ENCODE assay signal across 14 cellular contexts in the genomic region with DNA sequence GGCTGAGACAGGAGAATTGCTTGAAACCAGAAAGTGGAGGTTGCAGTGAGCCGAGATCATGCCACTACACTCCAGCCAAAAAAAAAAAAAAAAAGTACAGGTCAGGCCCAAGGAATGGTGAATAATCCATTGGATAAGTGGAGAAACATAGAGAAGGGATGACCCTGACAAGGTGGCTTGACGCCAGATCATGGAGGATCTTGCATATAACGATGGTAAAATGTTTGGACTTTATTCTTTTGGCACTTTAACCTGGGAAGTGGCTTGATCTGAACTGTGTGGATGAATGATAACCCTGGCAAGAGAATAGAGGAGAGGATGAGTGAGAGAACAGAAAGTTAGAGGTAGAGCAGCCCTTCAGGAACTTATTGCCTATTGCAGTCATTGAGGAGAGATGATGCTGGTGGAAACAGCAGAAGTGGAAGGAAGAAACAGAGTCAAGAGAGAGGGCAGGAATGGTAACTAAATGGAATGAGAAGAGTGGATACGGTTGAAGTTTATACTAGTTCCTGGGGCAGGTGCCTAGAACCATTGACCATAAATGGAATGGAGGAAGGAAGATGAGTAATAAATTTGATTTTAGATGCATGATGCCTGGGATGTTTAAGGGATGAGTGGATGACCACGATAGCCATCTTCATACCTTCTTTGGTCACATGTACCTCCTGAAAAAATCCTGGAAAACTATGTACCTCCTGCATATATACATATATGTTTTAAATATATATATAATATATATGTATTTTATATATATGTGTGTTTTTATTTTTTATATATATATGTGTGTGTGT. TPM values are rescaled to one million over a fixed set of nuclear protein-coding genes. Genes with fewer than 3 reads are reported as not detected.
DNase-seq lines count a peak whose midpoint lies in the region; ATAC-seq, FAIRE-seq and TF ChIP-seq lines count a peak whose summit lies in the region.
"Had no signal": no experiment of that assay in that cellular context is flagged by ENCODE, and none has a peak within 500 bp of the region (broad histone marks: within the 10 kb centered on the region; RNA-seq: fewer than 3 reads in every experiment).

No MANE protein-coding gene starts in this region.

- DNase-seq in A549 (ENCODE audit: low read depth in 1 of 2, low spot score in 1 of 2) (peak; percentile 25 to 40), HCT116 (ENCODE audit: low read depth, low spot score) (peak; percentile 18), T1000 (lab: John Stamatoyannopoulos, UW) (peak; percentile 8), fibroblast of peridontal ligament (ENCODE audit: extremely low read depth) (peak; percentile 44), Right ventricle myocardium superior (no peak), middle frontal gyrus (ENCODE audit: extremely low spot score, low spot score) (no peak)
- no peak for DNase-seq in activated naive CD4-positive, alpha-beta T cell treated with Interleukin-2 at 50 U/mL for 16 hours
- DNase-seq: activated naive CD4-positive, alpha-beta T cell treated with anti-CD3 and anti-CD28 coated beads, Interleukin-2, amount 50 U/mL, for 16 hours; head of caudate nucleus; NCI-H1417 treated with DMSO at 0.1 percent for 48 hours; NCI-H526; pancreas had no signal

- intact Hi-C loops in HCT116 (cut with micrococcal nuclease): no loop called here
- intact Hi-C loops in Right ventricle myocardium superior (cut with DNase I): no loop called here

- POLR2A ChIA-PET in A549 (lab: Yijun Ruan, JAX) (no interaction called here), HCT116 (lab: Charles Lee) (no interaction called here)

- no peak overlapping the region for H3K9ac ChIP-seq in HCT116 (ENCODE audit: low read length)
- H3K9ac ChIP-seq: BLaER1 treated with 17β-estradiol and CSF1 and Interleukin-3, amounts not matched to agents 10 nM and 100 nM had no signal

- no peaks in the 10 kb centered on the region for H4K20me1 ChIP-seq in HCT116 (ENCODE audit: insufficient read depth)
- H4K20me1 ChIP-seq: BLaER1 treated with 17β-estradiol and CSF1 and Interleukin-3, amounts not matched to agents 10 nM and 100 nM had no signal

- TF ChIP-seq CTCF in A549 (IDR thresholded peaks at IDR 0.05) (no peak), HCT116 (IDR thresholded peaks at IDR 0.05 in 2 of 3, conservative IDR thresholded peaks at IDR 0.05 in 1 of 3; ENCODE audit: borderline replicate concordance in 1 of 3, insufficient read depth in 1 of 3, low read depth in 2 of 3, low read length in 2 of 3) (no peak)

- no peak overlapping the region for H3K27ac ChIP-seq in A549
- H3K27ac ChIP-seq in HCT116 (ENCODE audit: low read depth, low read length): no peak overlapping the region
- H3K27ac ChIP-seq: BLaER1 treated with 17β-estradiol and CSF1 and Interleukin-3, amounts not matched to agents 10 nM and 100 nM; pancreas had no signal

- TF ChIP-seq RAD21 in A549 (conservative IDR thresholded peaks at IDR 0.05 in 1 of 2, IDR thresholded peaks at IDR 0.05 in 1 of 2): no peak
- TF ChIP-seq RAD21 in HCT116 (IDR thresholded peaks at IDR 0.05; ENCODE audit: low read depth): no peak

- no peaks in the 10 kb centered on the region for H3K27me3 ChIP-seq in HCT116 (ENCODE audit: insufficient read depth, low read length)
- H3K27me3 ChIP-seq: BLaER1 treated with 17β-estradiol and CSF1 and Interleukin-3, amounts not matched to agents 10 nM and 100 nM; pancreas had no signal

- H3K4me3 ChIP-seq in A549 (no peak overlapping the region), HCT116 (replicated peaks in 1 of 2; ENCODE audit: low read depth in 1 of 2, low read length in 2 of 2) (no peak overlapping the region)
- H3K4me3 ChIP-seq: BLaER1 treated with 17β-estradiol and CSF1 and Interleukin-3, amounts not matched to agents 10 nM and 100 nM; pancreas had no signal

- no peaks in the 10 kb centered on the region for H3K9me2 ChIP-seq in HCT116 (ENCODE audit: insufficient read depth)

- FAIRE-seq in A549 (lab: Jason Lieb, UNC): no peak
- FAIRE-seq: pancreas had no signal

- H2AFZ ChIP-seq in HCT116 (ENCODE audit: low read depth, low read length, poor library complexity, severe bottlenecking): no peak overlapping the region

- no peaks in the 10 kb centered on the region; the same call in 1 of the 2 replicates for H3K79me2 ChIP-seq in HCT116 (ENCODE audit: insufficient read depth, low read length)

- H3K9me3 ChIP-seq in A549: no peaks in the 10 kb centered on the region
- H3K9me3 ChIP-seq in HCT116 (ENCODE audit: control insufficient read depth in 1 of 2, insufficient read depth in 1 of 2, low read depth in 1 of 2, low read length in 2 of 2): no peaks in the 10 kb centered on the region
- H3K9me3 ChIP-seq: pancreas had no signal

- ATAC-seq in A549 (peak; percentile 34 to 59; a peak in 2 of 6 replicates), HCT116 (peak; percentile 86), HG02885 (IDR thresholded peaks at IDR 0.05; ENCODE audit: poor library complexity, unreplicated experiment) (no peak), Right ventricle myocardium superior (ENCODE audit: poor library complexity) (no peak)
- ATAC-seq: pancreas had no signal

- peaks cover 12% of the 10 kb centered on the region for H3K4me1 ChIP-seq in A549
- H3K4me1 ChIP-seq in HCT116 (ENCODE audit: control insufficient read depth in 1 of 2, insufficient read depth in 2 of 2, low read length in 2 of 2): peaks cover 5 to 43% of the 10 kb centered on the region in 2 experiments
- H3K4me1 ChIP-seq: pancreas had no signal

- TF ChIP-seq POLR2A in A549 (IDR thresholded peaks at IDR 0.05; ENCODE audit: low read length): no peak
- TF ChIP-seq POLR2A in HCT116 (IDR thresholded peaks at IDR 0.05; ENCODE audit: borderline replicate concordance, extremely low read depth, insufficient read depth, insufficient read length): no peak

- no TSS peak for BruUV-seq in HCT116 (replicated peaks; lab: Mats Ljungman, UMichigan)

- WGBS in A549 (ENCODE audit: missing lambda C conversion rate): 71% methylated on average over 5 of the region's 5 CpGs

- no peak for TF ChIP-seq EP300 in A549 (IDR thresholded peaks at IDR 0.05)

- CTCF ChIA-PET in A549 (lab: Yijun Ruan, JAX): interaction anchor here (0.7 to 1.8 kb wide), 3 partner anchors 13 to 15 kb away, joined by 3 to 4 read pairs (median 3); no protein-coding TSS in a partner anchor
- CTCF ChIA-PET in HCT116 (lab: Charles Lee): no interaction called here

- no peaks in the 10 kb centered on the region for H3K36me3 ChIP-seq in HCT116 (ENCODE audit: control insufficient read depth in 1 of 2, insufficient read depth in 2 of 2, low read length in 2 of 2)
- H3K36me3 ChIP-seq: pancreas had no signal

- 0 out of 3 replicates have a peak overlapping the region, but pooled peaks have one; percentile 5 for H3K4me2 ChIP-seq in A549
- H3K4me2 ChIP-seq in HCT116 (ENCODE audit: low read length): peak overlapping the region; percentile 53
- H3K4me2 ChIP-seq: BLaER1 treated with 17β-estradiol and CSF1 and Interleukin-3, amounts not matched to agents 10 nM and 100 nM had no signal

- RAD21 ChIA-PET in HCT116 (lab: Charles Lee; ENCODE audit: low non-redundant PET in 1 of 2, low total read pairs in 2 of 2, uncharacterized antibody in 2 of 2, unreplicated experiment in 2 of 2): no interaction called here

TF ChIP-seq in A549, 52 proteins besides CTCF, POLR2A, EP300 and RAD21 (continues in another document):
- TF ChIP-seq GATA3 (IDR thresholded peaks at IDR 0.05; ENCODE audit: borderline replicate concordance) (no peak), RNF2 (IDR thresholded peaks at IDR 0.05; ENCODE audit: borderline replicate concordance, low read depth) (no peak), HOXB13 (CRISPR knock-in tag; IDR thresholded peaks at IDR 0.05; ENCODE audit: low read depth) (no peak), HEYL (CRISPR knock-in tag; IDR thresholded peaks at IDR 0.05) (no peak), HDAC2 (IDR thresholded peaks at IDR 0.05) (no peak), MAZ (IDR thresholded peaks at IDR 0.05; ENCODE audit: borderline replicate concordance, low read depth, low read length) (no peak)

TF ChIP-seq in HCT116, 20 proteins besides CTCF, POLR2A, EP300 and RAD21:
- TF ChIP-seq YY1 (IDR thresholded peaks at IDR 0.05; ENCODE audit: extremely low read depth, insufficient replicate concordance, low read depth, low read length) (no peak), FOSL1 (IDR thresholded peaks at IDR 0.05; ENCODE audit: low read depth) (peak; percentile 14; the same call in 1 of the 2 replicates), ZFX (IDR thresholded peaks at IDR 0.05) (no peak), SRF (IDR thresholded peaks at IDR 0.05; ENCODE audit: low read depth) (peak; percentile 91)
- TF ChIP-seq, protein P1, sequence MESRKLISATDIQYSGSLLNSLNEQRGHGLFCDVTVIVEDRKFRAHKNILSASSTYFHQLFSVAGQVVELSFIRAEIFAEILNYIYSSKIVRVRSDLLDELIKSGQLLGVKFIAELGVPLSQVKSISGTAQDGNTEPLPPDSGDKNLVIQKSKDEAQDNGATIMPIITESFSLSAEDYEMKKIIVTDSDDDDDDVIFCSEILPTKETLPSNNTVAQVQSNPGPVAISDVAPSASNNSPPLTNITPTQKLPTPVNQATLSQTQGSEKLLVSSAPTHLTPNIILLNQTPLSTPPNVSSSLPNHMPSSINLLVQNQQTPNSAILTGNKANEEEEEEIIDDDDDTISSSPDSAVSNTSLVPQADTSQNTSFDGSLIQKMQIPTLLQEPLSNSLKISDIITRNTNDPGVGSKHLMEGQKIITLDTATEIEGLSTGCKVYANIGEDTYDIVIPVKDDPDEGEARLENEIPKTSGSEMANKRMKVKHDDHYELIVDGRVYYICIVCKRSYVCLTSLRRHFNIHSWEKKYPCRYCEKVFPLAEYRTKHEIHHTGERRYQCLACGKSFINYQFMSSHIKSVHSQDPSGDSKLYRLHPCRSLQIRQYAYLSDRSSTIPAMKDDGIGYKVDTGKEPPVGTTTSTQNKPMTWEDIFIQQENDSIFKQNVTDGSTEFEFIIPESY (IDR thresholded peaks at IDR 0.05; ENCODE audit: extremely low read depth, insufficient replicate concordance, low read length): no peak

RNA-seq across cellular contexts. Expression of a gene that starts 57.8 kb away (rescaled TPM):
- 14.5 and 15.2 TPM in 2 replicates for polyA plus RNA-seq in A549 (2011; rRNA removed)
- polyA plus RNA-seq in A549 (2012; cell fraction: cytosol; rRNA removed): 6.3 and 6.5 TPM in 2 replicates
- polyA plus RNA-seq in A549 (2012; cell fraction: nucleus; rRNA removed): 6.2 and 9.2 TPM in 2 replicates
- 8.6 to 10.5 TPM (median 10.2 TPM) in 3 replicates for polyA plus RNA-seq in A549 (2017; fragmentation: RNase III; extraction: RNeasy Plus Mini Kit Qiagen cat#74134 plus additional on column Dnase treatment)
- 19.5 and 21.5 TPM in 2 replicates for polyA minus RNA-seq in A549 (2011; rRNA and poly(A)+ RNA removed)
- 24.6 TPM for total RNA-seq in HCT116 (2021; ENCODE audit: unreplicated experiment)
- polyA plus RNA-seq in HCT116 (2012): 8.2 and 11.1 TPM in 2 replicates
- 37.0 TPM for total RNA-seq in Right ventricle myocardium superior

Comparison
In these comparisons a context has a peak if more than half of its experiments do, and no peak if none do; other contexts are left out.
1. ATAC-seq: peak in A549 (2 of 2) and HCT116 (single experiment); none in HG02885 (single experiment) and Right ventricle myocardium superior (single experiment).
2. DNase-seq: peak in A549 (2 of 2), HCT116 (single experiment), T1000 (single experiment) and fibroblast of peridontal ligament (single experiment); none in activated naive CD4-positive, alpha-beta T cell treated with Interleukin-2 at 50 U/mL for 16 hours (single experiment), Right ventricle myocardium superior (single experiment) and middle frontal gyrus (single experiment).